21 cellular contexts compared by ENCODE assay signal in the genomic region with DNA sequence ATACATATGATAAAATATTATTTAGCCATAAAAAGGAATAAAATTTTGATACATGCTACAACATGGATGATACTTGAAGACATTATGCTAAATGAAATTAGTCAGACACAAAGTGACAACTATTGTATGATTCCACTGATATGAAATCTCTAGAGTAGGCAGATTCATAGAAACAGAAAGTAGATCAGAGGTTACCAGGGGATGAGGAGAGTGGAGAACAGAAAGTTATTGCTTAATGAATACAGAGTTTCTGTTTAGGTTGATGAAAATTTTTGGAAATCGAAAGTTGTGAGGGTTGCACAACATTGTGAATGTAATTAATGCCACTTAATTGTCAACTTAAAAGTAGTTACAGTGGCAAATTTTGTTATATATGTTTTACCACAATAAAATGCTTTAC.
A peak's percentile ranks its signal among the peaks of the same experiment; 100 is the strongest.
DNase-seq lines count a peak whose midpoint lies in the region; ATAC-seq, FAIRE-seq and TF ChIP-seq lines count a peak whose summit lies in the region.
"Had no signal": no experiment of that assay in that cellular context is flagged by ENCODE, and none has a peak within 500 bp of the region (broad histone marks: within the 10 kb centered on the region; RNA-seq: fewer than 3 reads in every experiment).

No MANE protein-coding gene starts in this region.

- RAD21 ChIA-PET in GM12878 (lab: Charles Lee; ENCODE audit: unreplicated experiment): no interaction called here

- WGBS in GM12878 (ENCODE audit: insufficient coverage, insufficient replicate concordance, low lambda C conversion rate, missing lambda C conversion rate): 26% methylated on average over 1 of the region's 1 CpG

- intact Hi-C loops in GM12878 (cut with micrococcal nuclease; ENCODE audit: unreplicated experiment): no loop called here

- TF ChIP-seq EP300 in GM12878 (IDR thresholded peaks at IDR 0.05; ENCODE audit: borderline replicate concordance in 1 of 2, control insufficient read depth in 1 of 2, low read depth in 2 of 2, low read length in 2 of 2): no peak

- no peak overlapping the region for H2AFZ ChIP-seq in GM12878 (ENCODE audit: control insufficient read depth, low read depth, low read length)
- H2AFZ ChIP-seq: PC-9 had no signal

- no peaks in the 10 kb centered on the region for H3K79me2 ChIP-seq in GM12878 (ENCODE audit: control insufficient read depth, insufficient read depth, low read length)

- H3K9me3 ChIP-seq in BLaER1 treated with 17β-estradiol and CSF1 and Interleukin-3, amounts not matched to agents 10 nM and 100 nM (replicated peaks in 1 of 11): peaks cover 30 to 69% (median 54%) of the 10 kb centered on the region in 11 experiments
- no peaks in the 10 kb centered on the region; the same call in 1 of the 3 replicates for H3K9me3 ChIP-seq in GM12878 (replicated peaks; ENCODE audit: control insufficient read depth, insufficient read depth, low read length)
- H3K9me3 ChIP-seq: Caco-2 had no signal

- SMC1A ChIA-PET in GM12878 (lab: Charles Lee; ENCODE audit: uncharacterized antibody, unreplicated experiment): interaction anchor here (1.4 to 1.6 kb wide), 2 partner anchors 9 to 69 kb away, joined by 3 to 4 read pairs; no protein-coding TSS in a partner anchor

- no peak for FAIRE-seq in GM12878 (lab: Jason Lieb, UNC)
- FAIRE-seq: urothelium cell line had no signal

- H3K4me1 ChIP-seq in BLaER1 treated with 17β-estradiol and CSF1 and Interleukin-3, amounts not matched to agents 10 nM and 100 nM: peaks cover 11 to 52% (median 37%) of the 10 kb centered on the region in 10 experiments
- no peaks in the 10 kb centered on the region for H3K4me1 ChIP-seq in GM12878 (ENCODE audit: control insufficient read depth, insufficient read depth, low read length)

- H4K20me1 ChIP-seq in BLaER1 treated with 17β-estradiol and CSF1 and Interleukin-3, amounts not matched to agents 10 nM and 100 nM: no peaks in the 10 kb centered on the region
- H4K20me1 ChIP-seq in GM12878 (ENCODE audit: control insufficient read depth, insufficient read depth): no peaks in the 10 kb centered on the region

- no TSS peak for BruUV-seq in GM12878 (replicated peaks; lab: Mats Ljungman, UMichigan)

- H3K4me3 ChIP-seq in BLaER1 treated with 17β-estradiol and CSF1 and Interleukin-3, amounts not matched to agents 10 nM and 100 nM: peak overlapping the region in 1 of 10 experiments; percentile 4; a peak in 2 of 20 replicates
- H3K4me3 ChIP-seq in GM12878: no peak overlapping the region
- H3K4me3 ChIP-seq: heart right ventricle, PC-9 had no signal

- POLR2A ChIA-PET in GM12878 (lab: Charles Lee): no interaction called here
- POLR2A ChIA-PET in HEK293T (lab: Yijun Ruan, JAX): no interaction called here

- in situ Hi-C loops in GM12878 (cut with MboI): no loop called here

- H3K27ac ChIP-seq in BLaER1 treated with 17β-estradiol and CSF1 and Interleukin-3, amounts not matched to agents 10 nM and 100 nM: peak overlapping the region in 6 of 11 experiments; percentile 5 to 54 (median 43); a peak in 10 of 22 replicates
- no peak overlapping the region for H3K27ac ChIP-seq in GM12878 (ENCODE audit: control insufficient read depth, insufficient read depth)
- H3K27ac ChIP-seq: heart right ventricle, HL-60, PC-9 had no signal

- CTCF ChIA-PET in GM12878 (lab: Yijun Ruan, JAX) (no interaction called here), HEK293T (lab: Yijun Ruan, JAX) (no interaction called here)

- DNase-seq in GM12878 (ENCODE audit: low read depth, low spot score): no peak
- DNase-seq in erythroblast (lab: John Stamatoyannopoulos, UW): no peak
- no peak for DNase-seq in HEK293T (ENCODE audit: extremely low spot score)
- DNase-seq: activated CD4-positive, CD25-positive, alpha-beta regulatory T cell; activated effector memory CD4-positive, alpha-beta T cell treated with Interleukin-2 at 50 U/mL for 16 hours; anterior cingulate cortex; Caco-2; EL; heart right ventricle; mesenchymal stem cell; natural killer cell; NCI-H2029; NCI-H510A treated with DMSO at 0.1 percent for 48 hours; PC-9 had no signal

- peak overlapping the region in 4 of 11 experiments; percentile 3 to 27 (median 16); a peak in 3 of 22 replicates for H3K4me2 ChIP-seq in BLaER1 treated with 17β-estradiol and CSF1 and Interleukin-3, amounts not matched to agents 10 nM and 100 nM
- H3K4me2 ChIP-seq in GM12878 (ENCODE audit: control insufficient read depth, insufficient read depth): no peak overlapping the region
- H3K4me2 ChIP-seq: PC-9 had no signal

- no peaks in the 10 kb centered on the region for H3K27me3 ChIP-seq in BLaER1 treated with 17β-estradiol and CSF1 and Interleukin-3, amounts not matched to agents 10 nM and 100 nM
- H3K27me3 ChIP-seq in GM12878 (replicated peaks in 1 of 2; ENCODE audit: control insufficient read depth in 2 of 2, insufficient read depth in 2 of 2, low read length in 1 of 2): no peaks in the 10 kb centered on the region
- H3K27me3 ChIP-seq: heart right ventricle had no signal

- no peak for TF ChIP-seq CTCF in GM12878 (IDR thresholded peaks at IDR 0.05 in 2 of 3, conservative IDR thresholded peaks at IDR 0.05 in 1 of 3; ENCODE audit: control insufficient read depth in 2 of 3, extremely low read depth in 1 of 3, insufficient read depth in 1 of 3, low read depth in 3 of 3, low read length in 3 of 3)

- TF ChIP-seq RAD21 in GM12878 (IDR thresholded peaks at IDR 0.05; ENCODE audit: insufficient read depth, low read depth, low read length): no peak

- no peak overlapping the region for H3K9ac ChIP-seq in BLaER1 treated with 17β-estradiol and CSF1 and Interleukin-3, amounts not matched to agents 10 nM and 100 nM
- H3K9ac ChIP-seq in GM12878 (ENCODE audit: control insufficient read depth, insufficient read depth, low read length): no peak overlapping the region

- peaks cover 0 to 21% (median 4%) of the 10 kb centered on the region in 11 experiments; a peak in 5 of 22 replicates for H3K36me3 ChIP-seq in BLaER1 treated with 17β-estradiol and CSF1 and Interleukin-3, amounts not matched to agents 10 nM and 100 nM
- no peaks in the 10 kb centered on the region for H3K36me3 ChIP-seq in GM12878 (ENCODE audit: control insufficient read depth in 2 of 2, insufficient read depth in 2 of 2, low read length in 1 of 2)
- H3K36me3 ChIP-seq: heart right ventricle had no signal

- no peak for TF ChIP-seq POLR2A in GM12878 (IDR thresholded peaks at IDR 0.05; ENCODE audit: low read depth, low read length)
- TF ChIP-seq POLR2A in erythroblast (IDR thresholded peaks at IDR 0.05; ENCODE audit: low read length): no peak

- ATAC-seq in GM18858 (IDR thresholded peaks at IDR 0.05; ENCODE audit: unreplicated experiment): peak; percentile 63
- ATAC-seq in HG03469 (IDR thresholded peaks at IDR 0.05; ENCODE audit: unreplicated experiment): peak; percentile 93
- ATAC-seq in GM12878: peak; percentile 70
- ATAC-seq in GM21515 (IDR thresholded peaks at IDR 0.05; ENCODE audit: unreplicated experiment): no peak
- ATAC-seq in HG03025 (IDR thresholded peaks at IDR 0.05; ENCODE audit: low FRiP score, unreplicated experiment): no peak
- ATAC-seq: heart right ventricle, natural killer cell had no signal

TF ChIP-seq in GM12878, 131 proteins besides CTCF, POLR2A, EP300 and RAD21 (continues in another document):
- TF ChIP-seq ZNF622 (IDR thresholded peaks at IDR 0.05): no peak
- no peak for TF ChIP-seq NFXL1 (IDR thresholded peaks at IDR 0.05; ENCODE audit: borderline replicate concordance)
- TF ChIP-seq PBX3 (IDR thresholded peaks at IDR 0.05; ENCODE audit: insufficient replicate concordance, low read depth, low read length): no peak
- TF ChIP-seq RUNX3 (IDR thresholded peaks at IDR 0.05; ENCODE audit: low read length): peak; percentile 12; the same call in 1 of the 2 replicates

TF ChIP-seq in HEK293T, 16 proteins besides CTCF, POLR2A, EP300 and RAD21:
- TF ChIP-seq BHLHE40 (IDR thresholded peaks at IDR 0.05; ENCODE audit: borderline replicate concordance) (no peak), TARDBP (IDR thresholded peaks at IDR 0.05) (no peak), NFRKB (IDR thresholded peaks at IDR 0.05) (no peak), L3MBTL2 (conservative IDR thresholded peaks at IDR 0.05) (no peak), HDGF (IDR thresholded peaks at IDR 0.05; ENCODE audit: borderline replicate concordance) (no peak), ELF4 (IDR thresholded peaks at IDR 0.05) (no peak), SP1 (IDR thresholded peaks at IDR 0.05) (no peak), FOXA1 (IDR thresholded peaks at IDR 0.05) (no peak), FOXM1 (IDR thresholded peaks at IDR 0.05; ENCODE audit: borderline replicate concordance) (no peak), FOXK2 (IDR thresholded peaks at IDR 0.05) (no peak), CTBP1 (IDR thresholded peaks at IDR 0.05; ENCODE audit: borderline replicate concordance) (no peak), ARNT (IDR thresholded peaks at IDR 0.05) (no peak), ZNF384 (IDR thresholded peaks at IDR 0.05) (no peak), LEF1 (IDR thresholded peaks at IDR 0.05; ENCODE audit: borderline replicate concordance) (no peak), SUZ12 (IDR thresholded peaks at IDR 0.05) (no peak)
- TF ChIP-seq, protein P1, sequence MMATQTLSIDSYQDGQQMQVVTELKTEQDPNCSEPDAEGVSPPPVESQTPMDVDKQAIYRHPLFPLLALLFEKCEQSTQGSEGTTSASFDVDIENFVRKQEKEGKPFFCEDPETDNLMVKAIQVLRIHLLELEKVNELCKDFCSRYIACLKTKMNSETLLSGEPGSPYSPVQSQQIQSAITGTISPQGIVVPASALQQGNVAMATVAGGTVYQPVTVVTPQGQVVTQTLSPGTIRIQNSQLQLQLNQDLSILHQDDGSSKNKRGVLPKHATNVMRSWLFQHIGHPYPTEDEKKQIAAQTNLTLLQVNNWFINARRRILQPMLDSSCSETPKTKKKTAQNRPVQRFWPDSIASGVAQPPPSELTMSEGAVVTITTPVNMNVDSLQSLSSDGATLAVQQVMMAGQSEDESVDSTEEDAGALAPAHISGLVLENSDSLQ (IDR thresholded peaks at IDR 0.05): no peak
TF ChIP-seq in HEK293T: peak in this region for 0.

Comparison
In these comparisons a context has a peak if more than half of its experiments do, and no peak if none do; other contexts are left out.
1. ATAC-seq: peak in GM18858 (single experiment), HG03469 (single experiment) and GM12878 (single experiment); none in GM21515 (single experiment) and HG03025 (single experiment).